ENCODE assay signal across 11 cellular contexts in the genomic region with DNA sequence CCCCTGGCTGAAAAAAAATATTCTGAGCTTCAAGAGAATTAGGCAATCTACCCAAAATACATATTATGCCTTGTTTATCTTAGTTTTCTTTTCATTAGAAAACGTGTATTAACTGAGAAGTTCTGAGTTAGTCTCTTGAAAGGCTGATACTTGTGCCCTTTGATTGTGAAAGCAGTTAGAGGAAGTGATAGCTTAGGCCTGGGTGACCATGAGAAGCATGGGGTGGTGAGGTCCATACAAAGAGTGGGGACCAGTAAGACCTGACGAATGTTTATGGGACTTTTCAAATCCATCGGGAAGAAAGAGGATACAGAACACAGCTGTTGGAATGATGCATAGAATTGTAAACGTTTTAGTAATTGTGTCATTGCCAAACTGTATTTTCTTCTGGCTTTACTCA.
DNase-seq lines count a peak whose midpoint lies in the region; ATAC-seq, FAIRE-seq and TF ChIP-seq lines count a peak whose summit lies in the region.
"Had no signal": no experiment of that assay in that cellular context is flagged by ENCODE, and none has a peak within 500 bp of the region (broad histone marks: within the 10 kb centered on the region; RNA-seq: fewer than 3 reads in every experiment).

No MANE protein-coding gene starts in this region.

- FAIRE-seq in frontal cortex (lab: Jason Lieb, UNC) = no peak
- FAIRE-seq: TTC549 had no signal

- H3K4me3 ChIP-seq in endodermal cell (ENCODE audit: low read length) (no peak overlapping the region), tibial artery (no peak overlapping the region)
- H3K4me3 ChIP-seq: vagina had no signal

- intact Hi-C loops in tibial artery (cut with DNase I; ENCODE audit: low total_unique reads) = no loop called here

- no peak overlapping the region for H3K27ac ChIP-seq in endodermal cell (ENCODE audit: low read depth, low read length)
- no peak overlapping the region for H3K27ac ChIP-seq in tibial artery
- H3K27ac ChIP-seq: vagina had no signal

- no peaks in the 10 kb centered on the region for H3K27me3 ChIP-seq in endodermal cell (ENCODE audit: control insufficient read depth, insufficient read depth, low read length, poor library complexity, severe bottlenecking)
- no peaks in the 10 kb centered on the region for H3K27me3 ChIP-seq in tibial artery
- H3K27me3 ChIP-seq: vagina had no signal

- TF ChIP-seq CTCF in GM10266 (IDR thresholded peaks at IDR 0.05; ENCODE audit: control insufficient read depth, insufficient read depth, low read depth, missing control alignments) = no peak
- TF ChIP-seq CTCF in endodermal cell (conservative IDR thresholded peaks at IDR 0.05) = no peak
- TF ChIP-seq CTCF in tibial artery (IDR thresholded peaks at IDR 0.05) = no peak

- no peak overlapping the region for H3K9ac ChIP-seq in endodermal cell (ENCODE audit: extremely low read depth, low read length, poor library complexity, severe bottlenecking)

- no peaks in the 10 kb centered on the region for H3K27me3 Mint-ChIP-seq in endodermal cell (ENCODE audit: insufficient read depth)

- H3K9me3 ChIP-seq in endodermal cell (ENCODE audit: control insufficient read depth, low read length) (no peaks in the 10 kb centered on the region), tibial artery (no peaks in the 10 kb centered on the region)
- H3K9me3 ChIP-seq: vagina had no signal

- 84% methylated on average over 3 to 4 of the region's 4 CpGs for WGBS in endodermal cell (ENCODE audit: insufficient coverage in 1 of 2, insufficient read length in 1 of 2), 2 experiments

- ATAC-seq in GM19397 (IDR thresholded peaks at IDR 0.05; ENCODE audit: unreplicated experiment) = peak; percentile 78
- peak; percentile 88 for ATAC-seq in HG02938 (IDR thresholded peaks at IDR 0.05; ENCODE audit: unreplicated experiment)

- H3K4me1 ChIP-seq in endodermal cell (ENCODE audit: control insufficient read depth, insufficient read depth, low read length) = no peaks in the 10 kb centered on the region
- no peaks in the 10 kb centered on the region for H3K4me1 ChIP-seq in tibial artery

- peak; percentile 10 for DNase-seq in GM10266 (ENCODE audit: extremely low spot score)
- peak; percentile 7 for DNase-seq in NAMALWA (ENCODE audit: low spot score)
- no peak for DNase-seq in frontal cortex (ENCODE audit: low spot score in 2 of 2)
- no peak for DNase-seq in endodermal cell
- DNase-seq in NCI-H1105 treated with DMSO at 0.1 percent for 48 hours (lab: John Stamatoyannopoulos, UW) = no peak
- no peak for DNase-seq in tibial artery

- H3K27ac Mint-ChIP-seq in endodermal cell = no peak overlapping the region

- H3K4me1 Mint-ChIP-seq in endodermal cell = no peaks in the 10 kb centered on the region

- no peaks in the 10 kb centered on the region for H3K36me3 ChIP-seq in endodermal cell (ENCODE audit: control insufficient read depth, insufficient read depth, low read length)
- H3K36me3 ChIP-seq in tibial artery = no peaks in the 10 kb centered on the region
- H3K36me3 ChIP-seq: vagina had no signal

- no peaks in the 10 kb centered on the region for H3K36me3 Mint-ChIP-seq in endodermal cell (ENCODE audit: low read depth)

- no peak overlapping the region for H3K4me3 Mint-ChIP-seq in endodermal cell
- H3K4me3 Mint-ChIP-seq: neural crest cell had no signal

- H3K9me3 Mint-ChIP-seq in endodermal cell = no peaks in the 10 kb centered on the region
- H3K9me3 Mint-ChIP-seq: neural crest cell had no signal

Comparison
In these comparisons a context has a peak if more than half of its experiments do, and no peak if none do; other contexts are left out.
1. DNase-seq: peak in GM10266 (single experiment) and NAMALWA (single experiment); none in frontal cortex (0 of 2), endodermal cell (single experiment), NCI-H1105 treated with DMSO at 0.1 percent for 48 hours (single experiment) and tibial artery (0 of 2).